In genomic region chr4:89518259-89518658, GRCh38 we compare ENCODE assay signal across 24 cellular contexts.
DNase-seq lines count a peak whose midpoint lies in the region; ATAC-seq, FAIRE-seq and TF ChIP-seq lines count a peak whose summit lies in the region.
"Had no signal": no experiment of that assay in that cellular context is flagged by ENCODE, and none has a peak within 500 bp of the region (broad histone marks: within the 10 kb centered on the region; RNA-seq: fewer than 3 reads in every experiment).

No MANE protein-coding gene starts in this region.

- no peak overlapping the region for H3K4me2 ChIP-seq in HepG2 (ENCODE audit: low read depth, low read length)
- H3K4me2 ChIP-seq: BLaER1 treated with 17β-estradiol and CSF1 and Interleukin-3, amounts not matched to agents 10 nM and 100 nM had no signal

- no peak for TF ChIP-seq RAD21 in HepG2 (CRISPR knock-in tag; IDR thresholded peaks at IDR 0.05)

- no peak for TF ChIP-seq EP300 in HepG2 (IDR thresholded peaks at IDR 0.05; ENCODE audit: low read depth in 2 of 2, low read length in 2 of 2)
- TF ChIP-seq EP300 in HepG2 (CRISPR knock-in tag; IDR thresholded peaks at IDR 0.05; ENCODE audit: borderline replicate concordance), result no peak

- in situ Hi-C loops in HepG2 (cut with HindIII; ENCODE audit: extremely low pct_ligation_motif_present, low pct_unique_long_range_greater_than_20kb), result no loop called here

- H2AFZ ChIP-seq in HepG2 (ENCODE audit: low read length), result no peak overlapping the region

- ATAC-seq in HepG2 (no peak), right lobe of liver (no peak), foreskin keratinocyte (no peak)
- ATAC-seq: CD8-positive, alpha-beta T cell had no signal

- intact Hi-C loops in HepG2 (cut with micrococcal nuclease; ENCODE audit: unreplicated experiment), result no loop called here
- intact Hi-C loops in right lobe of liver (cut with DNase I), result no loop called here

- BruUV-seq in HepG2 (replicated peaks; lab: Mats Ljungman, UMichigan), result no TSS peak

- CTCF ChIA-PET in HepG2 (lab: Yijun Ruan, JAX; ENCODE audit: low intra/inter-chr PET ratio, low total read pairs), result no interaction called here

- H3K9me3 ChIP-seq in HepG2 (ENCODE audit: low read length) (no peaks in the 10 kb centered on the region), right lobe of liver (no peaks in the 10 kb centered on the region), WERI-Rb-1 (ENCODE audit: severe bottlenecking) (no peaks in the 10 kb centered on the region)
- H3K9me3 ChIP-seq: BLaER1 treated with 17β-estradiol and CSF1 and Interleukin-3, amounts not matched to agents 10 nM and 100 nM; Caco-2 had no signal

- TF ChIP-seq CTCF in HepG2 (CRISPR knock-in tag; IDR thresholded peaks at IDR 0.05) (no peak), right lobe of liver (IDR thresholded peaks at IDR 0.05) (no peak), D721Med (IDR thresholded peaks at IDR 0.05; ENCODE audit: insufficient read depth, missing control alignments) (no peak), WERI-Rb-1 (IDR thresholded peaks at IDR 0.05; ENCODE audit: low read depth, low read length) (no peak), foreskin keratinocyte (conservative IDR thresholded peaks at IDR 0.05) (no peak)

- H3K4me1 ChIP-seq in HepG2 (ENCODE audit: insufficient read depth, low read length) (no peaks in the 10 kb centered on the region), right lobe of liver (no peaks in the 10 kb centered on the region), foreskin keratinocyte (no peaks in the 10 kb centered on the region)
- H3K4me1 ChIP-seq: BLaER1 treated with 17β-estradiol and CSF1 and Interleukin-3, amounts not matched to agents 10 nM and 100 nM; Caco-2 had no signal

- H3K36me3 ChIP-seq in HepG2 (replicated peaks in 1 of 2; ENCODE audit: control insufficient read depth in 1 of 2, insufficient read depth in 2 of 2, low read length in 2 of 2) (no peaks in the 10 kb centered on the region), right lobe of liver (no peaks in the 10 kb centered on the region), WERI-Rb-1 (no peaks in the 10 kb centered on the region)
- H3K36me3 ChIP-seq: BLaER1 treated with 17β-estradiol and CSF1 and Interleukin-3, amounts not matched to agents 10 nM and 100 nM had no signal

- no peak overlapping the region for H3K9ac ChIP-seq in HepG2 (ENCODE audit: insufficient read depth, low read depth, low read length)
- H3K9ac ChIP-seq: BLaER1 treated with 17β-estradiol and CSF1 and Interleukin-3, amounts not matched to agents 10 nM and 100 nM had no signal

- FAIRE-seq in HepG2 (lab: Jason Lieb, UNC), result no peak
- FAIRE-seq in D721Med (lab: Jason Lieb, UNC), result peak; percentile 71
- FAIRE-seq: A204.1, GM12891, GM19239 had no signal

- no peak for DNase-seq in HepG2 (ENCODE audit: low spot score)
- DNase-seq in right lobe of liver, result no peak
- no peak for DNase-seq in D721Med (ENCODE audit: insufficient read length, low spot score)
- no peak for DNase-seq in WERI-Rb-1
- no peak for DNase-seq in NCI-H187 treated with DMSO at 0.1 percent for 48 hours (lab: John Stamatoyannopoulos, UW)
- DNase-seq in foreskin keratinocyte, result no peak
- DNase-seq: 8988T; AML-193; Caco-2; Calu3; CD4-positive, alpha-beta T cell; CD8-positive, alpha-beta T cell; DMS 273 treated with DMSO at 0.1 percent for 48 hours; DMS153; DMS53; DMS79; DND-41; EL; GF-D8 had no signal

- H3K4me3 ChIP-seq in HepG2 (replicated peaks in 1 of 3; ENCODE audit: insufficient read depth in 1 of 3, low read depth in 2 of 3, low read length in 3 of 3) (no peak overlapping the region), right lobe of liver (no peak overlapping the region), WERI-Rb-1 (ENCODE audit: low read depth, low read length) (no peak overlapping the region)
- H3K4me3 ChIP-seq: BLaER1 treated with 17β-estradiol and CSF1 and Interleukin-3, amounts not matched to agents 10 nM and 100 nM had no signal

- 19% methylated on average over 3 of the region's 4 CpGs for WGBS in HepG2 (ENCODE audit: low lambda C conversion rate)
- 58% methylated on average over 4 of the region's 4 CpGs for WGBS in right lobe of liver (ENCODE audit: insufficient coverage, low coverage, low lambda C conversion rate, missing lambda C conversion rate)

- TF ChIP-seq POLR2A in HepG2 (IDR thresholded peaks at IDR 0.05; ENCODE audit: insufficient read depth in 1 of 2, low read depth in 2 of 2, low read length in 2 of 2), result no peak
- no peak for TF ChIP-seq POLR2A in right lobe of liver (IDR thresholded peaks at IDR 0.05)

- no peaks in the 10 kb centered on the region for H3K79me2 ChIP-seq in HepG2 (ENCODE audit: insufficient read depth, low read length)

- no peak overlapping the region for H3K27ac ChIP-seq in HepG2 (ENCODE audit: extremely low read length, insufficient read depth, low read length)
- no peak overlapping the region for H3K27ac ChIP-seq in right lobe of liver
- H3K27ac ChIP-seq in WERI-Rb-1, result peak overlapping the region; percentile 57
- no peak overlapping the region for H3K27ac ChIP-seq in foreskin keratinocyte
- H3K27ac ChIP-seq: BLaER1 treated with 17β-estradiol and CSF1 and Interleukin-3, amounts not matched to agents 10 nM and 100 nM; C4-2B had no signal

- H4K20me1 ChIP-seq in HepG2 (ENCODE audit: insufficient read depth, low read length), result no peaks in the 10 kb centered on the region
- H4K20me1 ChIP-seq: BLaER1 treated with 17β-estradiol and CSF1 and Interleukin-3, amounts not matched to agents 10 nM and 100 nM had no signal

- POLR2A ChIA-PET in HepG2 (lab: Yijun Ruan, JAX), result no interaction called here

- H3K27me3 ChIP-seq in HepG2 (ENCODE audit: control insufficient read depth in 1 of 2, insufficient read depth in 2 of 2, low read length in 2 of 2) (no peaks in the 10 kb centered on the region; a peak in 2 of 5 replicates), right lobe of liver (no peaks in the 10 kb centered on the region), WERI-Rb-1 (ENCODE audit: insufficient read depth, low read depth, severe bottlenecking) (no peaks in the 10 kb centered on the region), foreskin keratinocyte (peaks cover 27% of the 10 kb centered on the region)
- H3K27me3 ChIP-seq: BLaER1 treated with 17β-estradiol and CSF1 and Interleukin-3, amounts not matched to agents 10 nM and 100 nM had no signal

TF ChIP-seq in HepG2, 621 proteins besides CTCF, POLR2A, EP300 and RAD21 (continues in another document):
- TF ChIP-seq ZNF770 (CRISPR knock-in tag; IDR thresholded peaks at IDR 0.05), result no peak
- peak; percentile 47 to 82; a peak in 3 of 4 replicates for TF ChIP-seq MAFK (conservative IDR thresholded peaks at IDR 0.05 in 1 of 2, IDR thresholded peaks at IDR 0.05 in 1 of 2; ENCODE audit: low read length in 2 of 2)
- TF ChIP-seq KMT2A (CRISPR knock-in tag; IDR thresholded peaks at IDR 0.05), result no peak
- TF ChIP-seq SOX5 (CRISPR knock-in tag; IDR thresholded peaks at IDR 0.05; ENCODE audit: borderline replicate concordance), result no peak
- peak; percentile 73 for TF ChIP-seq MAFF (IDR thresholded peaks at IDR 0.05; ENCODE audit: low read depth, low read length)
- no peak for TF ChIP-seq DMTF1 (CRISPR knock-in tag; IDR thresholded peaks at IDR 0.05)
- no peak for TF ChIP-seq ASH2L (IDR thresholded peaks at IDR 0.05; ENCODE audit: insufficient read length, low read depth, low read length)
